ENCODE assay signal across 26 cellular contexts in the genomic region with DNA sequence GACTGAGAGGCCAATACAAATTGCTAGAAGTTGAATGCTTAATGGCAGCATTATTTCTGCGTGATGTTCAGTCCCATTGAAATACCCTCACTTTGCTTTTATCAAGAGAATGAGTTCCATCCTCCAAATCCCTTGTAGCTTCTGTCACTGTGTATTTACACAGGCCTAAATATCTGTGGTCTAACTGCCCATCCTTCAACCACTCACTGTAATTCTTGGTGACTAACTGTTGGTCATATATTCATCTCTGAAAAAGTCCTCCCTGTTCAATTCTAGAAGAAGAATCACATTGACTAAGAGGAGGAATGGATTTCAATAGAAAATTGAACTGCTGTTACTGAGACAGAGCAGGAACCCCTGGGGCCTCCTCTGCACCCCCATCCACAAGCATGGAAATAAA.
DNase-seq lines count a peak whose midpoint lies in the region; FAIRE-seq and TF ChIP-seq lines count a peak whose summit lies in the region.
"Had no signal": no experiment of that assay in that cellular context is flagged by ENCODE, and none has a peak within 500 bp of the region (broad histone marks: within the 10 kb centered on the region; RNA-seq: fewer than 3 reads in every experiment).

No MANE protein-coding gene starts in this region.

- no peak for TF ChIP-seq CTCF in H9 (conservative IDR thresholded peaks at IDR 0.05)

- H2BK120ac ChIP-seq in H9 (ENCODE audit: low read depth, low read length, poor library complexity, severe bottlenecking) (no peak overlapping the region), mesendoderm (ENCODE audit: low read depth, low read length) (no peak overlapping the region)

- H3K4me1 Mint-ChIP-seq in H9: peaks cover 40 to 41% of the 10 kb centered on the region in 2 experiments

- no peak overlapping the region for H2BK12ac ChIP-seq in H9 (ENCODE audit: insufficient read length, low read depth, low read length)

- H3K4me1 ChIP-seq in H9 (ENCODE audit: insufficient read depth, low read length) (peaks cover 4% of the 10 kb centered on the region; the same call in 1 of the 2 replicates), mesendoderm (ENCODE audit: control insufficient read depth, low read depth, low read length) (peaks cover 7% of the 10 kb centered on the region)
- H3K4me1 ChIP-seq: A549; BLaER1 treated with 17β-estradiol and CSF1 and Interleukin-3, amounts not matched to agents 10 nM and 100 nM had no signal

- H3K9me3 ChIP-seq in H9 (ENCODE audit: control insufficient read depth, low read depth, low read length): no peaks in the 10 kb centered on the region
- H3K9me3 ChIP-seq: A549; BLaER1 treated with 17β-estradiol and CSF1 and Interleukin-3, amounts not matched to agents 10 nM and 100 nM had no signal

- H3K4me3 Mint-ChIP-seq in H9: no peak overlapping the region
- H3K4me3 Mint-ChIP-seq: CD4-positive, alpha-beta T cell had no signal

- no peak overlapping the region for H2AFZ ChIP-seq in H9 (ENCODE audit: low read length)

- H3K18ac ChIP-seq in H9 (ENCODE audit: insufficient read length, low read depth, low read length): no peak overlapping the region
- H3K18ac ChIP-seq in mesendoderm (ENCODE audit: low read length): peak overlapping the region; percentile 60

- no peak overlapping the region for H2BK15ac ChIP-seq in H9 (ENCODE audit: low read depth, low read length)
- no peak overlapping the region for H2BK15ac ChIP-seq in mesendoderm (replicated peaks; ENCODE audit: low read depth)

- H3K27ac ChIP-seq in H9 (ENCODE audit: insufficient read length, low read depth, low read length): no peak overlapping the region
- H3K27ac ChIP-seq in mesendoderm (ENCODE audit: low read depth, low read length): no peak overlapping the region
- H3K27ac ChIP-seq: A549; BLaER1 treated with 17β-estradiol and CSF1 and Interleukin-3, amounts not matched to agents 10 nM and 100 nM; SK-N-MC had no signal

- no peak overlapping the region for H3K14ac ChIP-seq in H9 (ENCODE audit: insufficient read depth, low read length)

- H3K4ac ChIP-seq in H9 (ENCODE audit: low read depth, low read length) (no peak overlapping the region), mesendoderm (ENCODE audit: low read depth, low read length) (no peak overlapping the region)

- H3K4me3 ChIP-seq in mesendoderm (ENCODE audit: low read length): no peak overlapping the region
- H3K4me3 ChIP-seq: A549; BLaER1 treated with 17β-estradiol and CSF1 and Interleukin-3, amounts not matched to agents 10 nM and 100 nM; GM12878; SK-N-MC had no signal

- no peaks in the 10 kb centered on the region for H3K36me3 ChIP-seq in mesendoderm (ENCODE audit: control insufficient read depth, insufficient read depth, low read length)
- H3K36me3 ChIP-seq: BLaER1 treated with 17β-estradiol and CSF1 and Interleukin-3, amounts not matched to agents 10 nM and 100 nM had no signal

- no peaks in the 10 kb centered on the region for H3K79me2 ChIP-seq in H9 (ENCODE audit: insufficient read depth, low read length)
- no peaks in the 10 kb centered on the region for H3K79me2 ChIP-seq in mesendoderm (ENCODE audit: control insufficient read depth, insufficient read depth, low read length)

- no peaks in the 10 kb centered on the region; a peak in 1 of 5 replicates for H3K9me3 Mint-ChIP-seq in H9
- H3K9me3 Mint-ChIP-seq: CD4-positive, alpha-beta T cell had no signal

- H4K20me1 ChIP-seq in H9 (ENCODE audit: control insufficient read depth, insufficient read depth, insufficient read length): no peaks in the 10 kb centered on the region
- H4K20me1 ChIP-seq: BLaER1 treated with 17β-estradiol and CSF1 and Interleukin-3, amounts not matched to agents 10 nM and 100 nM had no signal

- H4K8ac ChIP-seq in H9 (replicated peaks; ENCODE audit: insufficient read length, low read depth, low read length): no peak overlapping the region
- no peak overlapping the region for H4K8ac ChIP-seq in mesendoderm (ENCODE audit: low read depth, low read length)

- H3K27ac Mint-ChIP-seq in H9: peak overlapping the region in 2 of 3 experiments; percentile 60 to 92; a peak in 1 of 7 replicates
- H3K27ac Mint-ChIP-seq: CD4-positive, alpha-beta T cell had no signal

- no peaks in the 10 kb centered on the region for H3K23me2 ChIP-seq in H9 (ENCODE audit: insufficient read length, low read depth, low read length, poor library complexity, severe bottlenecking)

- no peaks in the 10 kb centered on the region for H3K36me3 Mint-ChIP-seq in H9 (ENCODE audit: insufficient read depth in 1 of 3, low read depth in 3 of 3)

- H4K5ac ChIP-seq in H9 (ENCODE audit: insufficient read length, low read depth, low read length) (no peak overlapping the region), mesendoderm (ENCODE audit: low read length) (no peak overlapping the region)

- DNase-seq in H9: no peak
- peak; percentile 49 for DNase-seq in RCC 7860 (ENCODE audit: low spot score)
- DNase-seq in mesendoderm: no peak
- DNase-seq in stromal cell of bone marrow (ENCODE audit: low read depth): peak; percentile 5
- no peak for DNase-seq in activated CD4-positive, alpha-beta T cell treated with anti-CD3 and anti-CD28 coated beads for 1 hour
- DNase-seq in central memory CD4-positive, alpha-beta T cell: no peak
- no peak for DNase-seq in DMS79 (lab: John Stamatoyannopoulos, UW)
- DNase-seq: AML-193; CD4-positive, alpha-beta T cell; KG1; NCI-H1048; NCI-H1417; NCI-H1694; NCI-H2029 treated with DMSO at 0.1 percent for 48 hours; NCI-H446 treated with DMSO at 0.1 percent for 48 hours; NCI-H526; NCI-H82; SIG-M5 had no signal

- no peak overlapping the region for H2AK5ac ChIP-seq in H9 (ENCODE audit: insufficient read length, low read length)
- H2AK5ac ChIP-seq in mesendoderm (ENCODE audit: low read length): no peak overlapping the region

- H3K27me3 Mint-ChIP-seq in H9 (ENCODE audit: low read depth): no peaks in the 10 kb centered on the region

- no peak overlapping the region for H3T11ph ChIP-seq in H9 (ENCODE audit: low read length)

- H3K9ac ChIP-seq in H9 (ENCODE audit: extremely low read depth, insufficient read length, low read length) (no peak overlapping the region), mesendoderm (ENCODE audit: low read length) (no peak overlapping the region)
- H3K9ac ChIP-seq: BLaER1 treated with 17β-estradiol and CSF1 and Interleukin-3, amounts not matched to agents 10 nM and 100 nM had no signal

- no peak overlapping the region for H3K4me2 ChIP-seq in H9 (ENCODE audit: insufficient read depth, insufficient read length, low read length)
- no peak overlapping the region for H3K4me2 ChIP-seq in mesendoderm (ENCODE audit: low read length)
- H3K4me2 ChIP-seq: A549; BLaER1 treated with 17β-estradiol and CSF1 and Interleukin-3, amounts not matched to agents 10 nM and 100 nM had no signal

- H3K79me1 ChIP-seq in H9 (ENCODE audit: insufficient read depth, low read depth, low read length, poor library complexity, severe bottlenecking) (no peaks in the 10 kb centered on the region), mesendoderm (ENCODE audit: low read length) (no peaks in the 10 kb centered on the region)

- no peak for FAIRE-seq in RCC 7860 (lab: Jason Lieb, UNC)
- FAIRE-seq: A549, D721Med, G401.6, GM12878, H54, HTR-8/SVneo had no signal

- no CpG with 5 or more reads among the region's 1 CpG for WGBS in H9 (ENCODE audit: extremely low coverage, insufficient read length, low lambda C conversion rate)
- no CpG with 5 or more reads among the region's 1 CpG for WGBS in mesendoderm (ENCODE audit: extremely low coverage, insufficient coverage, low lambda C conversion rate)

- H3K27me3 ChIP-seq in H9 (ENCODE audit: insufficient read depth, low read length): no peaks in the 10 kb centered on the region
- H3K27me3 ChIP-seq in mesendoderm (ENCODE audit: insufficient read depth, low read length, poor library complexity): no peaks in the 10 kb centered on the region
- H3K27me3 ChIP-seq: BLaER1 treated with 17β-estradiol and CSF1 and Interleukin-3, amounts not matched to agents 10 nM and 100 nM had no signal

- H3K23ac ChIP-seq in H9 (ENCODE audit: insufficient read length, low read depth, low read length) (no peak overlapping the region), mesendoderm (ENCODE audit: low read length) (no peak overlapping the region)

- no peak overlapping the region for H2BK20ac ChIP-seq in H9 (ENCODE audit: low read depth, low read length, poor library complexity, severe bottlenecking)

- H2BK5ac ChIP-seq in H9 (ENCODE audit: insufficient read length, low read length) (no peak overlapping the region), mesendoderm (ENCODE audit: low read length) (no peak overlapping the region)

- no peak overlapping the region for H4K91ac ChIP-seq in H9 (ENCODE audit: insufficient read length, low read depth, low read length)

- no peak overlapping the region for H3K56ac ChIP-seq in H9 (ENCODE audit: insufficient read length, low read depth, low read length)
- H3K56ac ChIP-seq in mesendoderm (ENCODE audit: low read length): no peak overlapping the region

Comparison
In these comparisons a context has a peak if more than half of its experiments do, and no peak if none do; other contexts are left out.
1. DNase-seq: peak in RCC 7860 (single experiment) and stromal cell of bone marrow (single experiment); none in H9 (single experiment), mesendoderm (single experiment), activated CD4-positive, alpha-beta T cell treated with anti-CD3 and anti-CD28 coated beads for 1 hour (single experiment), central memory CD4-positive, alpha-beta T cell (single experiment) and DMS79 (single experiment).